In genomic region chr5:158874343-158874742, GRCh38 we compare ENCODE assay signal across 13 cellular contexts.
A peak's percentile ranks its signal among the peaks of the same experiment; 100 is the strongest.
DNase-seq lines count a peak whose midpoint lies in the region; ATAC-seq and TF ChIP-seq lines count a peak whose summit lies in the region.
"Had no signal": no experiment of that assay in that cellular context is flagged by ENCODE, and none has a peak within 500 bp of the region (broad histone marks: within the 10 kb centered on the region; RNA-seq: fewer than 3 reads in every experiment).

No MANE protein-coding gene starts in this region.

- H3K27ac Mint-ChIP-seq in chondrocyte (ENCODE audit: unreplicated experiment): peak overlapping the region; percentile 37
- H3K27ac Mint-ChIP-seq in MCF 10A (ENCODE audit: low read depth, unreplicated experiment): no peak overlapping the region

- H3K36me3 Mint-ChIP-seq in chondrocyte (ENCODE audit: low read depth): peaks cover 1% of the 10 kb centered on the region
- H3K36me3 Mint-ChIP-seq in MCF 10A (ENCODE audit: insufficient read depth, unreplicated experiment): peaks cover 7% of the 10 kb centered on the region

- H3K27ac ChIP-seq in ACC112 (ENCODE audit: low read depth, low read length) (peak overlapping the region; percentile 83; the same call in 1 of the 2 replicates), DOHH2 (ENCODE audit: low read depth, low read length) (peak overlapping the region; percentile 93), SK-N-SH (ENCODE audit: low read depth in 2 of 2, low read length in 1 of 2) (no peak overlapping the region)
- H3K27ac ChIP-seq: epithelial cell of prostate, suprapubic skin had no signal

- intact Hi-C loops in MCF 10A (cut with micrococcal nuclease): loop anchor here (10.0 kb wide), 1 partner anchor 170 kb away; no protein-coding TSS in a partner anchor

- H3K9me2 ChIP-seq in DOHH2 (replicated peaks; ENCODE audit: control insufficient read depth, low read length) (no peaks in the 10 kb centered on the region), SK-N-SH (no peaks in the 10 kb centered on the region)

- no peak for TF ChIP-seq CTCF in DOHH2 (IDR thresholded peaks at IDR 0.05; ENCODE audit: low read depth, low read length, poor library complexity, severe bottlenecking)
- no peak for TF ChIP-seq CTCF in chondrocyte (IDR thresholded peaks at IDR 0.05)
- no peak for TF ChIP-seq CTCF in SK-N-SH (IDR thresholded peaks at IDR 0.05)
- no peak for TF ChIP-seq CTCF in GM10266 (IDR thresholded peaks at IDR 0.05; ENCODE audit: control insufficient read depth, insufficient read depth, low read depth, missing control alignments)
- TF ChIP-seq CTCF in MCF 10A (IDR thresholded peaks at IDR 0.05; ENCODE audit: unreplicated experiment): no peak

- H4K20me1 ChIP-seq in DOHH2 (ENCODE audit: control insufficient read depth, insufficient read depth, low read depth, low read length): no peaks in the 10 kb centered on the region
- H4K20me1 ChIP-seq in SK-N-SH (ENCODE audit: insufficient read depth): no peaks in the 10 kb centered on the region

- BruUV-seq in MCF 10A (replicated peaks; lab: Mats Ljungman, UMichigan): no TSS peak

- POLR2A ChIA-PET in SK-N-SH (lab: Yijun Ruan, JAX) (no interaction called here), MCF 10A (lab: Yijun Ruan, JAX) (interaction anchor here (0.6 to 1.0 kb wide), 4 partner anchors 11 to 258 kb away, joined by 3 read pairs; no protein-coding TSS in a partner anchor)

- no peak for DNase-seq in chondrocyte (ENCODE audit: low spot score)
- no peak for DNase-seq in SK-N-SH
- no peak for DNase-seq in GM10266 (ENCODE audit: extremely low spot score)
- DNase-seq in SW480 (ENCODE audit: low spot score): no peak
- no peak for DNase-seq in MCF 10A (ENCODE audit: unreplicated experiment)
- DNase-seq: activated T-cell treated with anti-CD3 and anti-CD28 coated beads, Interleukin-2, amount 50 U/mL, for 4 hours; amniotic stem cell; mucosa of descending colon had no signal

- 84% methylated on average over 5 of the region's 5 CpGs for WGBS in SK-N-SH (ENCODE audit: low lambda C conversion rate)

- peaks cover 43% of the 10 kb centered on the region for H3K4me1 ChIP-seq in ACC112 (ENCODE audit: control insufficient read depth, insufficient read depth, low read length, unreplicated experiment)
- peaks cover 82% of the 10 kb centered on the region for H3K4me1 ChIP-seq in DOHH2 (ENCODE audit: control insufficient read depth, low read length)
- no peaks in the 10 kb centered on the region for H3K4me1 ChIP-seq in SK-N-SH (ENCODE audit: control insufficient read depth in 1 of 2, insufficient read depth in 2 of 2, low read depth in 1 of 2, low read length in 1 of 2)

- H3K9me3 Mint-ChIP-seq in chondrocyte (ENCODE audit: low read depth) (no peaks in the 10 kb centered on the region), MCF 10A (ENCODE audit: unreplicated experiment) (no peaks in the 10 kb centered on the region)
- H3K9me3 Mint-ChIP-seq: activated T-cell treated with anti-CD3 and anti-CD28 coated beads, Interleukin-2, amount 50 U/mL, for 4 hours had no signal

- H3F3A ChIP-seq in DOHH2 (ENCODE audit: control insufficient read depth, insufficient read depth): peaks cover 23% of the 10 kb centered on the region
- H3F3A ChIP-seq in SK-N-SH (replicated peaks; ENCODE audit: insufficient read depth): no peaks in the 10 kb centered on the region

- no peak overlapping the region for H3K9ac ChIP-seq in SK-N-SH

- TF ChIP-seq EP300 in SK-N-SH (IDR thresholded peaks at IDR 0.05; ENCODE audit: borderline replicate concordance in 1 of 2, low read depth in 1 of 2, low read length in 1 of 2): no peak

- H2AFZ ChIP-seq in ACC112 (ENCODE audit: low read length, unreplicated experiment) (no peak overlapping the region), SK-N-SH (ENCODE audit: low read depth) (no peak overlapping the region)

- H3K79me2 ChIP-seq in ACC112 (ENCODE audit: control insufficient read depth, insufficient read depth, low read length, unreplicated experiment) (peaks cover 32% of the 10 kb centered on the region), DOHH2 (ENCODE audit: control insufficient read depth, low read length) (peaks cover 52% of the 10 kb centered on the region), SK-N-SH (ENCODE audit: insufficient read depth) (no peaks in the 10 kb centered on the region)

- H3K4me2 ChIP-seq in DOHH2 (ENCODE audit: low read length) (peak overlapping the region; percentile 85), SK-N-SH (no peak overlapping the region)

- TF ChIP-seq RAD21 in SK-N-SH (IDR thresholded peaks at IDR 0.05; ENCODE audit: low read length): no peak

- CTCF ChIA-PET in SK-N-SH (lab: Yijun Ruan, JAX) (interaction anchor here (1.0 to 1.1 kb wide), 2 partner anchors 179 to 232 kb away, joined by 3 read pairs; no protein-coding TSS in a partner anchor), MCF 10A (lab: Yijun Ruan, JAX) (interaction anchor here (0.5 to 2.0 kb wide), 4 partner anchors 10 to 704 kb away, joined by 3 to 8 read pairs (median 3); no protein-coding TSS in a partner anchor)

- ATAC-seq in GM21786 (IDR thresholded peaks at IDR 0.05; ENCODE audit: unreplicated experiment): peak; percentile 46
- ATAC-seq: mucosa of descending colon had no signal

- peaks cover 87% of the 10 kb centered on the region for H3K4me1 Mint-ChIP-seq in chondrocyte (ENCODE audit: low read depth)
- peaks cover 21% of the 10 kb centered on the region for H3K4me1 Mint-ChIP-seq in MCF 10A (ENCODE audit: insufficient read depth, unreplicated experiment)

- H3K36me3 ChIP-seq in ACC112 (ENCODE audit: insufficient read depth, low read length): no peaks in the 10 kb centered on the region
- no peaks in the 10 kb centered on the region; the same call in 1 of the 2 replicates for H3K36me3 ChIP-seq in DOHH2 (ENCODE audit: control insufficient read depth, low read length)
- H3K36me3 ChIP-seq in SK-N-SH (replicated peaks in 1 of 2; ENCODE audit: control insufficient read depth in 1 of 2, insufficient read depth in 2 of 2, low read length in 1 of 2): no peaks in the 10 kb centered on the region
- H3K36me3 ChIP-seq: suprapubic skin had no signal

- no peak overlapping the region for H3K4me3 Mint-ChIP-seq in chondrocyte (ENCODE audit: unreplicated experiment)
- no peak overlapping the region for H3K4me3 Mint-ChIP-seq in MCF 10A (ENCODE audit: unreplicated experiment)

- H3K9me3 ChIP-seq in DOHH2 (ENCODE audit: control insufficient read depth, insufficient read depth, low read length) (no peaks in the 10 kb centered on the region), SK-N-SH (no peaks in the 10 kb centered on the region)
- H3K9me3 ChIP-seq: mucosa of descending colon, suprapubic skin had no signal

- H3K27me3 ChIP-seq in ACC112 (ENCODE audit: insufficient read depth, low read length): no peaks in the 10 kb centered on the region
- H3K27me3 ChIP-seq in DOHH2 (ENCODE audit: control insufficient read depth, low read length): no peaks in the 10 kb centered on the region
- no peaks in the 10 kb centered on the region for H3K27me3 ChIP-seq in SK-N-SH (ENCODE audit: insufficient read depth)
- H3K27me3 ChIP-seq: suprapubic skin had no signal

- H3K27me3 Mint-ChIP-seq in chondrocyte (ENCODE audit: low read depth): no peaks in the 10 kb centered on the region
- H3K27me3 Mint-ChIP-seq in MCF 10A (ENCODE audit: insufficient read depth, unreplicated experiment): peaks cover 8% of the 10 kb centered on the region

- H3K4me3 ChIP-seq in ACC112 (ENCODE audit: low read depth, low read length) (no peak overlapping the region), DOHH2 (ENCODE audit: low read length) (peak overlapping the region; percentile 66), SK-N-SH (ENCODE audit: low read depth in 2 of 2, low read length in 1 of 2) (no peak overlapping the region)
- H3K4me3 ChIP-seq: mucosa of descending colon, suprapubic skin had no signal

TF ChIP-seq in SK-N-SH, 30 proteins besides CTCF, POLR2A, EP300 and RAD21:
- no peak for TF ChIP-seq GABPA (IDR thresholded peaks at IDR 0.05; ENCODE audit: low read depth)
- no peak for TF ChIP-seq FOSL2 (IDR thresholded peaks at IDR 0.05; ENCODE audit: borderline replicate concordance, low read depth)
- no peak for TF ChIP-seq MAX (IDR thresholded peaks at IDR 0.05; ENCODE audit: low read depth)
- TF ChIP-seq POLR2AphosphoS5 (IDR thresholded peaks at IDR 0.05; ENCODE audit: low read depth, low read length): no peak
- TF ChIP-seq USF1 (IDR thresholded peaks at IDR 0.05; ENCODE audit: borderline replicate concordance, low read depth): no peak
- TF ChIP-seq RFX5 (IDR thresholded peaks at IDR 0.05; ENCODE audit: low read length): no peak
- TF ChIP-seq ZBTB33 (IDR thresholded peaks at IDR 0.05; ENCODE audit: borderline replicate concordance, low read depth): no peak
- TF ChIP-seq FOXJ3 (CRISPR knock-in tag; IDR thresholded peaks at IDR 0.05): no peak
TF ChIP-seq in SK-N-SH: peak in this region for 0.

Comparison
In these comparisons a context has a peak if more than half of its experiments do, and no peak if none do; other contexts are left out.
1. H3K27ac ChIP-seq: peak in ACC112 (single experiment) and DOHH2 (single experiment); none in SK-N-SH (0 of 2).